In the genomic region with DNA sequence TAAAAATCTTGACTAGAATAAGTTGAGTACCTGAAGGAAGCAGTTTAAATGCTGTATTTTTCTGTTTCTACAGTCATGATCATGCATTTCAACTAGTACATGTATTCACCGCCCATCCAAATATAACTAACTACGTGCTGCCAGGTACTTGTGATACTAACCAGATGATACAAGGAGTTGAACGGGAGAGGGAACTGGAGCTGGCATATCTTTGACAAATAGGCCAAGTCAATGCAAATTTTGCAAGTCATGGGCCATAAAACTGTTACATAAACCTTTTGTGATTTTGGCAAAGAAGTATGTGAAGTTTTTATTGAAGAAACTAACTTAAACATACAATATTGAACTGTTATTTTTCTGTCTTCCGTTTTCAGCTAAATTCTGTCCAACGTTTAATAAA, we compare ENCODE assay signal across 1 cellular context.
TF ChIP-seq lines count a peak whose summit lies in the region.

No MANE protein-coding gene starts in this region.

TF ChIP-seq in K562, 482 proteins besides CTCF, POLR2A, EP300 and RAD21:
- TF ChIP-seq BMI1 (IDR thresholded peaks at IDR 0.05; ENCODE audit: low read length) (no peak), MAFK (IDR thresholded peaks at IDR 0.05; ENCODE audit: low read length) (0 out of 2 replicates have a peak, but pooled peaks have one; percentile 20), NFE2 (IDR thresholded peaks at IDR 0.05; ENCODE audit: low read depth) (peak; percentile 64; the same call in 1 of the 2 replicates), NFE2L1 (tag; IDR thresholded peaks at IDR 0.05; ENCODE audit: borderline replicate concordance, low read depth) (peak; percentile 64), ZNF316 (IDR thresholded peaks at IDR 0.05) (peak; percentile 79), MAFF (IDR thresholded peaks at IDR 0.05; ENCODE audit: low read length) (peak; percentile 60), MAFG (tag; conservative IDR thresholded peaks at IDR 0.05) (peak; percentile 86), BHLHE40 (IDR thresholded peaks at IDR 0.05; ENCODE audit: low read length) (no peak), RCOR1 (IDR thresholded peaks at IDR 0.05; ENCODE audit: borderline replicate concordance in 1 of 2, low read depth in 2 of 2, low read length in 2 of 2) (no peak), NR2C2 (CRISPR knock-in tag; IDR thresholded peaks at IDR 0.05) (no peak), NR2C2 (tag; IDR thresholded peaks at IDR 0.05) (no peak), CC2D1A (IDR thresholded peaks at IDR 0.05) (no peak), C11orf30 (IDR thresholded peaks at IDR 0.05; ENCODE audit: low read depth) (peak; percentile 55)
- TF ChIP-seq, protein P1, sequence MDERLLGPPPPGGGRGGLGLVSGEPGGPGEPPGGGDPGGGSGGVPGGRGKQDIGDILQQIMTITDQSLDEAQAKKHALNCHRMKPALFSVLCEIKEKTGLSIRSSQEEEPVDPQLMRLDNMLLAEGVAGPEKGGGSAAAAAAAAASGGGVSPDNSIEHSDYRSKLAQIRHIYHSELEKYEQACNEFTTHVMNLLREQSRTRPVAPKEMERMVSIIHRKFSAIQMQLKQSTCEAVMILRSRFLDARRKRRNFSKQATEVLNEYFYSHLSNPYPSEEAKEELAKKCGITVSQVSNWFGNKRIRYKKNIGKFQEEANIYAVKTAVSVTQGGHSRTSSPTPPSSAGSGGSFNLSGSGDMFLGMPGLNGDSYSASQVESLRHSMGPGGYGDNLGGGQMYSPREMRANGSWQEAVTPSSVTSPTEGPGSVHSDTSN (CRISPR knock-in tag; IDR thresholded peaks at IDR 0.05; ENCODE audit: low read depth), result no peak
- TF ChIP-seq, protein P1 (tag; conservative IDR thresholded peaks at IDR 0.05; ENCODE audit: low read depth), result peak; percentile 59
- TF ChIP-seq, protein P2, sequence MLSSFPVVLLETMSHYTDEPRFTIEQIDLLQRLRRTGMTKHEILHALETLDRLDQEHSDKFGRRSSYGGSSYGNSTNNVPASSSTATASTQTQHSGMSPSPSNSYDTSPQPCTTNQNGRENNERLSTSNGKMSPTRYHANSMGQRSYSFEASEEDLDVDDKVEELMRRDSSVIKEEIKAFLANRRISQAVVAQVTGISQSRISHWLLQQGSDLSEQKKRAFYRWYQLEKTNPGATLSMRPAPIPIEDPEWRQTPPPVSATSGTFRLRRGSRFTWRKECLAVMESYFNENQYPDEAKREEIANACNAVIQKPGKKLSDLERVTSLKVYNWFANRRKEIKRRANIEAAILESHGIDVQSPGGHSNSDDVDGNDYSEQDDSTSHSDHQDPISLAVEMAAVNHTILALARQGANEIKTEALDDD (IDR thresholded peaks at IDR 0.05), result peak; percentile 60; the same call in 1 of the 2 replicates
- TF ChIP-seq, protein P3, sequence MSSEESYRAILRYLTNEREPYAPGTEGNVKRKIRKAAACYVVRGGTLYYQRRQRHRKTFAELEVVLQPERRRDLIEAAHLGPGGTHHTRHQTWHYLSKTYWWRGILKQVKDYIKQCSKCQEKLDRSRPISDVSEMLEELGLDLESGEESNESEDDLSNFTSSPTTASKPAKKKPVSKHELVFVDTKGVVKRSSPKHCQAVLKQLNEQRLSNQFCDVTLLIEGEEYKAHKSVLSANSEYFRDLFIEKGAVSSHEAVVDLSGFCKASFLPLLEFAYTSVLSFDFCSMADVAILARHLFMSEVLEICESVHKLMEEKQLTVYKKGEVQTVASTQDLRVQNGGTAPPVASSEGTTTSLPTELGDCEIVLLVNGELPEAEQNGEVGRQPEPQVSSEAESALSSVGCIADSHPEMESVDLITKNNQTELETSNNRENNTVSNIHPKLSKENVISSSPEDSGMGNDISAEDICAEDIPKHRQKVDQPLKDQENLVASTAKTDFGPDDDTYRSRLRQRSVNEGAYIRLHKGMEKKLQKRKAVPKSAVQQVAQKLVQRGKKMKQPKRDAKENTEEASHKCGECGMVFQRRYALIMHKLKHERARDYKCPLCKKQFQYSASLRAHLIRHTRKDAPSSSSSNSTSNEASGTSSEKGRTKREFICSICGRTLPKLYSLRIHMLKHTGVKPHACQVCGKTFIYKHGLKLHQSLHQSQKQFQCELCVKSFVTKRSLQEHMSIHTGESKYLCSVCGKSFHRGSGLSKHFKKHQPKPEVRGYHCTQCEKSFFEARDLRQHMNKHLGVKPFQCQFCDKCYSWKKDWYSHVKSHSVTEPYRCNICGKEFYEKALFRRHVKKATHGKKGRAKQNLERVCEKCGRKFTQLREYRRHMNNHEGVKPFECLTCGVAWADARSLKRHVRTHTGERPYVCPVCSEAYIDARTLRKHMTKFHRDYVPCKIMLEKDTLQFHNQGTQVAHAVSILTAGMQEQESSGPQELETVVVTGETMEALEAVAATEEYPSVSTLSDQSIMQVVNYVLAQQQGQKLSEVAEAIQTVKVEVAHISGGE (CRISPR knock-in tag; IDR thresholded peaks at IDR 0.05), result no peak
